12 cellular contexts compared by ENCODE assay signal in the genomic region with DNA sequence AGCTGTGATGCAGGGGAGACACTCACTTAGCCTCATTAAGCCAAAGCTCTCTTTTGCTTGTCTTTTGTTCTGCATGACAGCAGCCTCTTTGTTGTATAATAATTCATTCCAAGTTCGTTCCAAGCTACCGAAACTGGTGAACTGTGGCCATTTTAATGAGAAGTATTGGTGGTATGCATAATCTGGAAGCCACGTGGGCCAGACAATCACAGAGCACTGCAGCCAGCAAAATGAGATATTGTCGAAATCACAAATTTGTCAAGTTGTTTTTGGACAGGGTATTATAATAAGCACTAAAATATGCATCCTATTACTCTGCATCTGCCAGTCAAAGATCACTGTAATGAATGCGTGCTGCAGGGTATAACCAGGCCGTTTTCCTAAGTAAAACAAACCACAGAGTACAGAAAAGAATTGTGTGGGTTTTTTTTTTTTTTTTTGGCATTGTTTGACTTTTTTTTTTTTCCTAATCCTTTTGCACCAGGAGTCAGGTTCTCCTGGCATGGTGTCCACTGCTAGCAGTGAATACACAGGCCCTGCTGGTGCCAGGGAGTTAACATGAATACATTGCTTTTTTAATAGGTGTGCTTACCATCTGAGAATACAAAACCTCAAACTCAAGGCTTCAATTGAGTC.
DNase-seq lines count a peak whose midpoint lies in the region; ATAC-seq, FAIRE-seq and TF ChIP-seq lines count a peak whose summit lies in the region.
"Had no signal": no experiment of that assay in that cellular context is flagged by ENCODE, and none has a peak within 500 bp of the region (broad histone marks: within the 10 kb centered on the region; RNA-seq: fewer than 3 reads in every experiment).

No MANE protein-coding gene starts in this region.

- POLR2A ChIA-PET in HEK293T (lab: Yijun Ruan, JAX) = no interaction called here

- H4K20me1 ChIP-seq in astrocyte (ENCODE audit: insufficient read depth, low read length) = no peaks in the 10 kb centered on the region

- H3K27ac ChIP-seq in astrocyte (ENCODE audit: low read depth, low read length) = peak overlapping the region; percentile 77
- H3K27ac ChIP-seq: upper lobe of left lung had no signal

- H3K27me3 ChIP-seq in astrocyte (ENCODE audit: insufficient read depth, low read length) = no peaks in the 10 kb centered on the region
- H3K27me3 ChIP-seq: upper lobe of left lung had no signal

- DNase-seq in NCI-H345 (lab: John Stamatoyannopoulos, UW) (peak; percentile 2), NCI-H345 treated with DMSO at 0.1 percent for 48 hours (lab: John Stamatoyannopoulos, UW; ENCODE audit: unreplicated experiment) (no peak), astrocyte (ENCODE audit: low read depth) (peak; percentile 99), hippocampal formation (lab: John Stamatoyannopoulos, UW) (peak; percentile 65 to 90), superior temporal gyrus (ENCODE audit: extremely low spot score) (peak; percentile 95), activated gamma-delta T cell treated with Interleukin-2 at 50 U/mL for 16 hours (no peak), HEK293T (ENCODE audit: extremely low spot score) (no peak)
- DNase-seq: cerebellar nuclear complex, upper lobe of left lung had no signal

- ATAC-seq in GM21723 (IDR thresholded peaks at IDR 0.05; ENCODE audit: unreplicated experiment) = no peak
- ATAC-seq: left lobe of liver had no signal

- CTCF ChIA-PET in HEK293T (lab: Yijun Ruan, JAX) = no interaction called here

- H3K36me3 ChIP-seq in astrocyte (ENCODE audit: insufficient read depth, low read length) = no peaks in the 10 kb centered on the region

- peaks cover 31% of the 10 kb centered on the region for H3K4me1 ChIP-seq in astrocyte (ENCODE audit: insufficient read depth, low read length)
- H3K4me1 ChIP-seq: upper lobe of left lung had no signal

- no peak for TF ChIP-seq CTCF in astrocyte (IDR thresholded peaks at IDR 0.05; ENCODE audit: insufficient read depth, low read depth, low read length)

- peak; percentile 87 for FAIRE-seq in astrocyte (lab: Jason Lieb, UNC)

- no peak overlapping the region for H3K27ac Mint-ChIP-seq in astrocyte (ENCODE audit: unreplicated experiment)
- H3K27ac Mint-ChIP-seq: B cell had no signal

- no peaks in the 10 kb centered on the region for H3K27me3 Mint-ChIP-seq in astrocyte (ENCODE audit: low read depth, unreplicated experiment)
- H3K27me3 Mint-ChIP-seq: B cell had no signal

- H2AFZ ChIP-seq in astrocyte (ENCODE audit: low read depth, low read length) = no peak overlapping the region

- no peaks in the 10 kb centered on the region for H3K9me3 Mint-ChIP-seq in astrocyte (ENCODE audit: unreplicated experiment)

- H3K4me3 Mint-ChIP-seq in astrocyte (ENCODE audit: unreplicated experiment) = no peak overlapping the region
- H3K4me3 Mint-ChIP-seq: B cell had no signal

- H3K4me2 ChIP-seq in astrocyte (ENCODE audit: low read length) = peak overlapping the region; percentile 74

- H3K36me3 Mint-ChIP-seq in astrocyte (ENCODE audit: low read depth, unreplicated experiment) = no peaks in the 10 kb centered on the region

- H3K4me3 ChIP-seq in astrocyte (ENCODE audit: insufficient read depth, low read depth, low read length) = no peak overlapping the region
- H3K4me3 ChIP-seq: upper lobe of left lung had no signal

- H3K9ac ChIP-seq in astrocyte (ENCODE audit: low read length) = peak overlapping the region; percentile 53

- no peaks in the 10 kb centered on the region for H3K9me3 ChIP-seq in astrocyte (ENCODE audit: insufficient read depth, low read depth, low read length)
- H3K9me3 ChIP-seq: upper lobe of left lung had no signal

- H3K4me1 Mint-ChIP-seq in astrocyte (ENCODE audit: low read depth, unreplicated experiment) = peaks cover 14% of the 10 kb centered on the region
- H3K4me1 Mint-ChIP-seq: B cell had no signal

- no peaks in the 10 kb centered on the region for H3K79me2 ChIP-seq in astrocyte (ENCODE audit: insufficient read depth, low read length)

TF ChIP-seq in HEK293T, 16 proteins besides CTCF, POLR2A, EP300 and RAD21:
- TF ChIP-seq FOXK2 (IDR thresholded peaks at IDR 0.05) (no peak), BHLHE40 (IDR thresholded peaks at IDR 0.05; ENCODE audit: borderline replicate concordance) (no peak), LEF1 (IDR thresholded peaks at IDR 0.05; ENCODE audit: borderline replicate concordance) (no peak), SP1 (IDR thresholded peaks at IDR 0.05) (no peak), ELF4 (IDR thresholded peaks at IDR 0.05) (no peak), NFRKB (IDR thresholded peaks at IDR 0.05) (no peak), CTBP1 (IDR thresholded peaks at IDR 0.05; ENCODE audit: borderline replicate concordance) (no peak), ZNF384 (IDR thresholded peaks at IDR 0.05) (no peak), TARDBP (IDR thresholded peaks at IDR 0.05) (no peak)
- TF ChIP-seq, protein P1, sequence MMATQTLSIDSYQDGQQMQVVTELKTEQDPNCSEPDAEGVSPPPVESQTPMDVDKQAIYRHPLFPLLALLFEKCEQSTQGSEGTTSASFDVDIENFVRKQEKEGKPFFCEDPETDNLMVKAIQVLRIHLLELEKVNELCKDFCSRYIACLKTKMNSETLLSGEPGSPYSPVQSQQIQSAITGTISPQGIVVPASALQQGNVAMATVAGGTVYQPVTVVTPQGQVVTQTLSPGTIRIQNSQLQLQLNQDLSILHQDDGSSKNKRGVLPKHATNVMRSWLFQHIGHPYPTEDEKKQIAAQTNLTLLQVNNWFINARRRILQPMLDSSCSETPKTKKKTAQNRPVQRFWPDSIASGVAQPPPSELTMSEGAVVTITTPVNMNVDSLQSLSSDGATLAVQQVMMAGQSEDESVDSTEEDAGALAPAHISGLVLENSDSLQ (IDR thresholded peaks at IDR 0.05) = no peak

Comparison
In these comparisons a context has a peak if more than half of its experiments do, and no peak if none do; other contexts are left out.
1. DNase-seq: peak in NCI-H345 (single experiment), astrocyte (single experiment), hippocampal formation (2 of 2) and superior temporal gyrus (single experiment); none in NCI-H345 treated with DMSO at 0.1 percent for 48 hours (single experiment), activated gamma-delta T cell treated with Interleukin-2 at 50 U/mL for 16 hours (single experiment) and HEK293T (single experiment).